8 cellular contexts compared by ENCODE assay signal in genomic region chr12:56224102-56224701, GRCh38. TPM values are rescaled to one million over a fixed set of nuclear protein-coding genes. Genes with fewer than 3 reads are reported as not detected.
DNase-seq lines count a peak whose midpoint lies in the region; ATAC-seq, FAIRE-seq and TF ChIP-seq lines count a peak whose summit lies in the region.

Gene NABP2, plus strand, starts transcription at chr12:56224342. Its CDS starts 515 bp downstream, at chr12:56224857.

- intact Hi-C loops in right cardiac atrium (cut with DNase I) (no loop called here), vagina (cut with DNase I) (loop anchor here (2.0 to 10.0 kb wide), 2 partner anchors 31 to 99 kb away; partner anchors contain the start of gene ESYT1)

- peak within 1 kb of the TSS; percentile 84 for H3K27ac Mint-ChIP-seq in astrocyte (ENCODE audit: unreplicated experiment)

- H3K27me3 ChIP-seq in astrocyte (ENCODE audit: insufficient read depth, low read length) (no peaks in the 10 kb centered on the region), right cardiac atrium (ENCODE audit: control insufficient read depth, insufficient read depth) (no peaks in the 10 kb centered on the region), vagina (no peaks in the 10 kb centered on the region)

- peak within 1 kb of the TSS; percentile 86 for H3K9ac ChIP-seq in astrocyte (ENCODE audit: low read length)

- H3K27me3 Mint-ChIP-seq in astrocyte (ENCODE audit: low read depth, unreplicated experiment), result no peaks in the 10 kb centered on the region

- H3K36me3 Mint-ChIP-seq in astrocyte (ENCODE audit: low read depth, unreplicated experiment), result peaks cover 4% of the 10 kb centered on the region

- under 1% methylated on average over 41 of the region's 41 CpGs for WGBS in right cardiac atrium

- H3K4me3 ChIP-seq in astrocyte (ENCODE audit: insufficient read depth, low read depth, low read length) (peak within 1 kb of the TSS; percentile 74), right cardiac atrium (ENCODE audit: low read length) (peak within 1 kb of the TSS; percentile 86), vagina (peak within 1 kb of the TSS; percentile 59 to 69)

- H2AFZ ChIP-seq in astrocyte (ENCODE audit: low read depth, low read length), result peak within 1 kb of the TSS; percentile 86

- H3K36me3 ChIP-seq in astrocyte (ENCODE audit: insufficient read depth, low read length) (peaks cover 3% of the 10 kb centered on the region), vagina (peaks cover 0 to 8% of the 10 kb centered on the region in 2 donors)

- peak within 1 kb of the TSS; percentile 42 for H3K27ac ChIP-seq in astrocyte (ENCODE audit: low read depth, low read length)
- peak within 1 kb of the TSS; percentile 88 for H3K27ac ChIP-seq in right cardiac atrium (ENCODE audit: low read length)
- peak within 1 kb of the TSS; percentile 95 for H3K27ac ChIP-seq in vagina

- peak; percentile 73 for TF ChIP-seq CTCF in astrocyte (IDR thresholded peaks at IDR 0.05; ENCODE audit: insufficient read depth, low read depth, low read length)
- peak; percentile 92 to 93 (median 93) for TF ChIP-seq CTCF in vagina (IDR thresholded peaks at IDR 0.05)

- FAIRE-seq in astrocyte (lab: Jason Lieb, UNC), result no peak

- peak within 1 kb of the TSS; percentile 86 for H3K4me3 Mint-ChIP-seq in astrocyte (ENCODE audit: unreplicated experiment)

- H3K79me2 ChIP-seq in astrocyte (ENCODE audit: insufficient read depth, low read length), result peaks cover 24% of the 10 kb centered on the region

- H3K4me1 ChIP-seq in astrocyte (ENCODE audit: insufficient read depth, low read length) (peaks cover 19% of the 10 kb centered on the region), right cardiac atrium (ENCODE audit: control insufficient read depth, insufficient read depth, low read length) (peaks cover 2% of the 10 kb centered on the region), vagina (peaks cover 49% of the 10 kb centered on the region)

- ATAC-seq in GM18502 (IDR thresholded peaks at IDR 0.05; ENCODE audit: poor library complexity, unreplicated experiment) (peak; percentile 75), HG02943 (IDR thresholded peaks at IDR 0.05; ENCODE audit: low read depth, unreplicated experiment) (peak; percentile 67), right cardiac atrium (peak; percentile 90 to 91)

- DNase-seq in NCI-H187 (lab: John Stamatoyannopoulos, UW), result peak; percentile 95 to 96
- DNase-seq in T-helper 22 cell (ENCODE audit: low read depth), result peak; percentile 92
- DNase-seq in astrocyte (ENCODE audit: low read depth), result peak; percentile 91
- peak; percentile 99 for DNase-seq in right cardiac atrium
- DNase-seq in putamen (ENCODE audit: low spot score), result peak; percentile 97
- DNase-seq in vagina (ENCODE audit: extremely low spot score in 2 of 2), result peak in 1 of 2 donors; percentile 98

- TF ChIP-seq POLR2A in vagina (IDR thresholded peaks at IDR 0.05), result no peak

- H3K9me3 ChIP-seq in astrocyte (ENCODE audit: insufficient read depth, low read depth, low read length), result no peaks in the 10 kb centered on the region
- H3K9me3 ChIP-seq in right cardiac atrium (ENCODE audit: control insufficient read depth, low read length), result no peaks in the 10 kb centered on the region
- no peaks in the 10 kb centered on the region for H3K9me3 ChIP-seq in vagina

- H3K4me1 Mint-ChIP-seq in astrocyte (ENCODE audit: low read depth, unreplicated experiment), result peaks cover 12% of the 10 kb centered on the region

- peak within 1 kb of the TSS; percentile 91 for H3K4me2 ChIP-seq in astrocyte (ENCODE audit: low read length)

- no peaks in the 10 kb centered on the region for H3K9me3 Mint-ChIP-seq in astrocyte (ENCODE audit: unreplicated experiment)

- H4K20me1 ChIP-seq in astrocyte (ENCODE audit: insufficient read depth, low read length), result no peaks in the 10 kb centered on the region

RNA-seq across cellular contexts. Expression of gene NABP2, which starts in this region (rescaled TPM):
- 29.1 and 29.9 TPM in 2 replicates for total RNA-seq in astrocyte
- total RNA-seq in right cardiac atrium, result 10 to 100 TPM; 20.2 to 26.0 (median 24.4) TPM
- 19.1 TPM for polyA plus RNA-seq in right cardiac atrium
- total RNA-seq in vagina, result 20.4 TPM

Comparison
In these comparisons a context has a peak if more than half of its experiments do, and no peak if none do; other contexts are left out.
1. H3K27ac ChIP-seq: peak in every context shown above with its lines; median percentile 95 in vagina; 88 in right cardiac atrium; 42 in astrocyte.